Comparison of ENCODE assay signal across 1 cellular context in the genomic region with DNA sequence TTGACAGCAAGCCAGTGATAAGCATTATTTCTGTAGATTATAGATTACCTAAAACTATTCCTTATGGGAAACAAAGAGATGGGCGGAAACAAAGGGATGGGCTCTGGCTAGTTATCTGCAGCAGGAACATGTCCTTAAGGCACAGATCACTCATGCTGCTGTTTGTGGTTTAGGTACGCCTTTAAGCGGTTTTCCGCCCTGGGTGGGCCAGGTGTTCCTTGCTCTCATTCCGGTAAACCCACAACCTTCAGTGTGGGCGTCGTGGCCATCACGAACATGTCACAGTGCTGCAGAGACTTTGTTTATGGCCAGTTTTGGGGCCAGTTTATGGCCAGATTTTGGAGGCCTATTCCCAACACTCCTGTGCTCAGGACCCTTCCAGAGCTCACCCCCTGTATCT.
TF ChIP-seq lines count a peak whose summit lies in the region.

No MANE protein-coding gene starts in this region.

TF ChIP-seq in K562, 482 proteins besides CTCF, POLR2A, EP300 and RAD21:
- TF ChIP-seq, protein P1, sequence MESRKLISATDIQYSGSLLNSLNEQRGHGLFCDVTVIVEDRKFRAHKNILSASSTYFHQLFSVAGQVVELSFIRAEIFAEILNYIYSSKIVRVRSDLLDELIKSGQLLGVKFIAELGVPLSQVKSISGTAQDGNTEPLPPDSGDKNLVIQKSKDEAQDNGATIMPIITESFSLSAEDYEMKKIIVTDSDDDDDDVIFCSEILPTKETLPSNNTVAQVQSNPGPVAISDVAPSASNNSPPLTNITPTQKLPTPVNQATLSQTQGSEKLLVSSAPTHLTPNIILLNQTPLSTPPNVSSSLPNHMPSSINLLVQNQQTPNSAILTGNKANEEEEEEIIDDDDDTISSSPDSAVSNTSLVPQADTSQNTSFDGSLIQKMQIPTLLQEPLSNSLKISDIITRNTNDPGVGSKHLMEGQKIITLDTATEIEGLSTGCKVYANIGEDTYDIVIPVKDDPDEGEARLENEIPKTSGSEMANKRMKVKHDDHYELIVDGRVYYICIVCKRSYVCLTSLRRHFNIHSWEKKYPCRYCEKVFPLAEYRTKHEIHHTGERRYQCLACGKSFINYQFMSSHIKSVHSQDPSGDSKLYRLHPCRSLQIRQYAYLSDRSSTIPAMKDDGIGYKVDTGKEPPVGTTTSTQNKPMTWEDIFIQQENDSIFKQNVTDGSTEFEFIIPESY (CRISPR knock-in tag; IDR thresholded peaks at IDR 0.05), result peak; percentile 68
